ENCODE assay signal across 8 cellular contexts in the genomic region with DNA sequence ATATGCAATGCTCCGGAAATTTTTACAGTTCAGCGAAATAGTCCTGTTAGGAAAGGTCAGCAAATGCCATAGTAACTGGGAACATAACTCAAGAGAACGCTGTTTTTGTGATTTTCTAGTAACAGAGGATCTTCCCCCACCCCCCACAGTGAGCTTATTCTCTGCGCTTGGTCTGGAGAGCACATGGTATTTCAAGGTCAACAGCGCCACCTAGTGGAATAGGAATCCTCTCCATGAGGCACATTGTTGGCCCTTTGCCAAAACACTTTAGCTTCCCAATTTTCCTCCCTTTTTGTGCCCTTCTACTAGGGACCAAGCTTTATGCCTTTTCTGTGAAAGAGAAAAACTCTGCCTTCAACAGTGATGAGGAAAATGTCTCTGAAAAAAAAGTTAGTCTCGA. TPM values are rescaled to one million over a fixed set of nuclear protein-coding genes. Genes with fewer than 3 reads are reported as not detected.
DNase-seq lines count a peak whose midpoint lies in the region; ATAC-seq and TF ChIP-seq lines count a peak whose summit lies in the region.

No MANE protein-coding gene starts in this region.

- POLR2A ChIA-PET in GM10248 (lab: Yijun Ruan, JAX) = no interaction called here

- ATAC-seq in stimulated activated naive B cell treated with anti-CD40 and anti-IgM and Interleukin-4, amounts not matched to agents 10 μg/mL and 1 μg/mL and 100 μg/mL, for 72 hours (replicated peaks) = peak in 1 of 2 donors; percentile 39
- no peak for ATAC-seq in HG02981 (IDR thresholded peaks at IDR 0.05; ENCODE audit: unreplicated experiment)

- H3K36me3 Mint-ChIP-seq in glutamatergic neuron (ENCODE audit: unreplicated experiment) = no peaks in the 10 kb centered on the region
- no peaks in the 10 kb centered on the region for H3K36me3 Mint-ChIP-seq in stimulated activated naive B cell treated with anti-CD40 and anti-IgM and Interleukin-4, amounts not matched to agents 10 μg/mL and 1 μg/mL and 100 μg/mL, for 72 hours

- no peak overlapping the region for H3K4me3 Mint-ChIP-seq in glutamatergic neuron (ENCODE audit: unreplicated experiment)
- H3K4me3 Mint-ChIP-seq in stimulated activated naive B cell treated with anti-CD40 and anti-IgM and Interleukin-4, amounts not matched to agents 10 μg/mL and 1 μg/mL and 100 μg/mL, for 72 hours = no peak overlapping the region

- peaks cover 13% of the 10 kb centered on the region for H3K9me3 Mint-ChIP-seq in glutamatergic neuron (ENCODE audit: unreplicated experiment)
- peaks cover 6 to 10% of the 10 kb centered on the region in 2 donors for H3K9me3 Mint-ChIP-seq in stimulated activated naive B cell treated with anti-CD40 and anti-IgM and Interleukin-4, amounts not matched to agents 10 μg/mL and 1 μg/mL and 100 μg/mL, for 72 hours

- DNase-seq in AG09309 (ENCODE audit: low read depth) = peak; percentile 0
- no peak for DNase-seq in GM10248 (ENCODE audit: extremely low spot score)
- peak; percentile 77 for DNase-seq in NCI-H1105 treated with DMSO at 0.1 percent for 48 hours (lab: John Stamatoyannopoulos, UW)
- peak; percentile 7 for DNase-seq in T1000 (lab: John Stamatoyannopoulos, UW)
- DNase-seq in glutamatergic neuron = peak; percentile 21
- peak; percentile 9 for DNase-seq in stimulated activated naive B cell treated with anti-CD40 and anti-IgM and Interleukin-4, amounts not matched to agents 10 μg/mL and 1 μg/mL and 100 μg/mL, for 72 hours
- DNase-seq in activated effector memory CD4-positive, alpha-beta T cell treated with anti-CD3 and anti-CD28 coated beads, Interleukin-2, amount 50 U/mL, for 16 hours = no peak

- CTCF ChIA-PET in GM10248 (lab: Yijun Ruan, JAX) = interaction anchor here (1.1 to 1.6 kb wide), 5 partner anchors 9 to 1823 kb away, joined by 3 to 6 read pairs (median 4); no protein-coding TSS in a partner anchor

- no peak overlapping the region for H3K4me3 ChIP-seq in AG09309 (ENCODE audit: control insufficient read depth, low read depth, low read length)

- H3K4me1 Mint-ChIP-seq in glutamatergic neuron (ENCODE audit: low read depth, unreplicated experiment) = no peaks in the 10 kb centered on the region
- H3K4me1 Mint-ChIP-seq in stimulated activated naive B cell treated with anti-CD40 and anti-IgM and Interleukin-4, amounts not matched to agents 10 μg/mL and 1 μg/mL and 100 μg/mL, for 72 hours = no peaks in the 10 kb centered on the region

- H3K27me3 Mint-ChIP-seq in glutamatergic neuron (ENCODE audit: unreplicated experiment) = no peaks in the 10 kb centered on the region
- no peaks in the 10 kb centered on the region for H3K27me3 Mint-ChIP-seq in stimulated activated naive B cell treated with anti-CD40 and anti-IgM and Interleukin-4, amounts not matched to agents 10 μg/mL and 1 μg/mL and 100 μg/mL, for 72 hours

- TF ChIP-seq CTCF in AG09309 (IDR thresholded peaks at IDR 0.05; ENCODE audit: control insufficient read depth, insufficient read depth, low read depth, low read length, missing control alignments) (peak; percentile 38), GM10248 (IDR thresholded peaks at IDR 0.05; ENCODE audit: control extremely low read depth, extremely low read depth, low read depth, missing control alignments) (peak; percentile 53), glutamatergic neuron (IDR thresholded peaks at IDR 0.05; ENCODE audit: partially characterized antibody, unreplicated experiment) (peak; percentile 57)

- no peak overlapping the region for H3K27ac Mint-ChIP-seq in glutamatergic neuron (ENCODE audit: unreplicated experiment)
- H3K27ac Mint-ChIP-seq in stimulated activated naive B cell treated with anti-CD40 and anti-IgM and Interleukin-4, amounts not matched to agents 10 μg/mL and 1 μg/mL and 100 μg/mL, for 72 hours = no peak overlapping the region

RNA-seq across cellular contexts. Expression of a gene that starts 13.2 kb away (rescaled TPM):
- total RNA-seq in glutamatergic neuron (ENCODE audit: unreplicated experiment) = not detected

RNA-seq across cellular contexts. Expression of a gene that starts 37.1 kb away (rescaled TPM):
- not detected for total RNA-seq in glutamatergic neuron (ENCODE audit: unreplicated experiment)

RNA-seq across cellular contexts. Expression of a gene that starts 43.4 kb away (rescaled TPM):
- total RNA-seq in glutamatergic neuron (ENCODE audit: unreplicated experiment) = not detected

Comparison
In these comparisons a context has a peak if more than half of its experiments do, and no peak if none do; other contexts are left out.
1. DNase-seq: peak in AG09309 (single experiment), NCI-H1105 treated with DMSO at 0.1 percent for 48 hours (single experiment), T1000 (single experiment), glutamatergic neuron (single experiment) and stimulated activated naive B cell treated with anti-CD40 and anti-IgM and Interleukin-4, amounts not matched to agents 10 μg/mL and 1 μg/mL and 100 μg/mL, for 72 hours (single experiment); none in GM10248 (single experiment) and activated effector memory CD4-positive, alpha-beta T cell treated with anti-CD3 and anti-CD28 coated beads, Interleukin-2, amount 50 U/mL, for 16 hours (single experiment).
2. Peak in every context shown above with its lines, with median percentiles within 50 percentile points of each other: CTCF ChIP-seq.